ENCODE assay signal across 14 cellular contexts in the genomic region with DNA sequence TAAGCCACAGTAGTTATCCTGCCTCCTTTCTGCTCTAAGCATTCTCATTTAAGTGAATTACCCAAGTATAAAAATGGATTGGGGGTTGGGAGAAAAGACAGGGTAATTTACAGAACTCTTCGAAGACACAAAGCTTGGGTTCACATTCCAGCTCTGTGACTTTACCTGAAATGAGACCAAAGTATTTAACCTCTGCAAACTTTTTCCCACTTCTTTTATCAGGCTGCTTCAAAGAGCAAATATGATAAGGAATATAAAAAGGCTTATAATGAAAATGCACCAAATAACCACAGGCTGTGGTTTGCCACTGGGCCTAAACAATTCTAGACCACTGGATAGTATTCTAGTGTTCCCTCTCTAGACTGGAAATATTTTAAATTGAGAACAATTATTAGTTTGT.
DNase-seq lines count a peak whose midpoint lies in the region; ATAC-seq, FAIRE-seq and TF ChIP-seq lines count a peak whose summit lies in the region.
"Had no signal": no experiment of that assay in that cellular context is flagged by ENCODE, and none has a peak within 500 bp of the region (broad histone marks: within the 10 kb centered on the region; RNA-seq: fewer than 3 reads in every experiment).

No MANE protein-coding gene starts in this region.

- H3F3A ChIP-seq in GM23248 (ENCODE audit: insufficient read depth), result peaks cover 29% of the 10 kb centered on the region; the same call in 1 of the 2 replicates

- H3K9me3 ChIP-seq in GM23248 (ENCODE audit: low read depth) (no peaks in the 10 kb centered on the region), ascending aorta (no peaks in the 10 kb centered on the region), left lung (no peaks in the 10 kb centered on the region), small intestine (ENCODE audit: control insufficient read depth, low read depth) (no peaks in the 10 kb centered on the region), transverse colon (no peaks in the 10 kb centered on the region)

- H3K9me2 ChIP-seq in GM23248 (ENCODE audit: insufficient read depth), result no peaks in the 10 kb centered on the region

- H3K4me1 ChIP-seq in GM23248 (ENCODE audit: insufficient read depth) (peaks cover 61% of the 10 kb centered on the region), ascending aorta (peaks cover 3 to 50% of the 10 kb centered on the region in 2 donors), left lung (peaks cover 8 to 11% of the 10 kb centered on the region in 2 donors), small intestine (ENCODE audit: control insufficient read depth in 2 of 2, insufficient read depth in 1 of 2, low read depth in 1 of 2, low read length in 1 of 2) (peaks cover 0 to 4% of the 10 kb centered on the region in 2 donors), transverse colon (peaks cover 0 to 33% (median 12%) of the 10 kb centered on the region in 4 donors)

- no peak for TF ChIP-seq EP300 in transverse colon (IDR thresholded peaks at IDR 0.05; ENCODE audit: low read depth)

- no peaks in the 10 kb centered on the region for H3K4me1 Mint-ChIP-seq in CD14-positive monocyte
- no peaks in the 10 kb centered on the region for H3K4me1 Mint-ChIP-seq in natural killer cell
- H3K4me1 Mint-ChIP-seq: immature natural killer cell had no signal

- H3K27me3 ChIP-seq in GM23248 (replicated peaks; ENCODE audit: insufficient read depth) (no peaks in the 10 kb centered on the region), ascending aorta (no peaks in the 10 kb centered on the region), left lung (peaks cover 0 to 11% of the 10 kb centered on the region in 2 donors), small intestine (ENCODE audit: control insufficient read depth in 2 of 2, insufficient read depth in 2 of 2, low read length in 2 of 2) (no peaks in the 10 kb centered on the region), transverse colon (no peaks in the 10 kb centered on the region)

- 84 to 90% methylated on average over 1 of the region's 1 CpG for WGBS in GM23248 (ENCODE audit: low coverage in 1 of 2, low lambda C conversion rate in 2 of 2, missing lambda C conversion rate in 2 of 2), 2 experiments
- WGBS in small intestine, 3 donors, result 24 to 51% (median 30%) methylated on average over 1 of the region's 1 CpG
- WGBS in transverse colon (ENCODE audit: low coverage in 1 of 2), 2 donors, result 56 to 57% methylated on average over 1 of the region's 1 CpG

- H3K36me3 ChIP-seq in GM23248 (ENCODE audit: low read depth) (peaks cover 35% of the 10 kb centered on the region; the same call in 1 of the 2 replicates), ascending aorta (no peaks in the 10 kb centered on the region), left lung (no peaks in the 10 kb centered on the region), small intestine (ENCODE audit: control insufficient read depth in 2 of 2, insufficient read depth in 2 of 2, low read length in 2 of 2) (peaks cover 0 to 2% of the 10 kb centered on the region in 2 donors), transverse colon (no peaks in the 10 kb centered on the region)

- TF ChIP-seq POLR2A in transverse colon (IDR thresholded peaks at IDR 0.05), result no peak

- no peak overlapping the region for H3K4me3 ChIP-seq in GM23248
- peak overlapping the region; percentile 13 to 57 for H3K4me3 ChIP-seq in ascending aorta
- H3K4me3 ChIP-seq in left lung, result no peak overlapping the region
- H3K4me3 ChIP-seq in small intestine (ENCODE audit: low read depth in 1 of 2, low read length in 2 of 2), result no peak overlapping the region
- H3K4me3 ChIP-seq in transverse colon, result no peak overlapping the region
- H3K4me3 ChIP-seq: GM23338 had no signal

- H3K27ac Mint-ChIP-seq in CD14-positive monocyte, result no peak overlapping the region
- no peak overlapping the region for H3K27ac Mint-ChIP-seq in natural killer cell
- H3K27ac Mint-ChIP-seq: GM23338; immature natural killer cell; T-helper 1 cell treated with Interleukin-12 subunit alpha and Interleukin-12 subunit beta and Interleukin-4 antibody, amounts not matched to agents 30 μg/mL and 1 μg/mL, for 36 hours had no signal

- H3K27me3 Mint-ChIP-seq in CD14-positive monocyte (ENCODE audit: low read depth in 3 of 3), result peaks cover 2 to 9% (median 4%) of the 10 kb centered on the region in 3 donors
- H3K27me3 Mint-ChIP-seq in natural killer cell (ENCODE audit: low read depth in 2 of 2), result peaks cover 5 to 47% of the 10 kb centered on the region in 2 donors

- in situ Hi-C loops in GM23248 (cut with MboI), result no loop called here
- in situ Hi-C loops in transverse colon (cut with MboI; ENCODE audit: low pct_ligation_motif_present in 1 of 4, low pct_unique_long_range_greater_than_20kb in 1 of 4, low sequenced_read_pairs in 3 of 4), result no loop called here

- H3K27ac ChIP-seq in GM23248, result no peak overlapping the region
- peak overlapping the region; percentile 73 to 80 for H3K27ac ChIP-seq in ascending aorta
- H3K27ac ChIP-seq in left lung, result peak overlapping the region; percentile 18 to 73
- no peak overlapping the region for H3K27ac ChIP-seq in small intestine (ENCODE audit: low read depth in 1 of 2, low read length in 1 of 2)
- peak overlapping the region in 1 of 4 donors; percentile 26 for H3K27ac ChIP-seq in transverse colon

- FAIRE-seq in small intestine (lab: Jason Lieb, UNC), result no peak
- FAIRE-seq: frontal cortex had no signal

- no peak overlapping the region for H3K9ac ChIP-seq in GM23248

- H3K79me2 ChIP-seq in GM23248 (ENCODE audit: insufficient read depth), result peaks cover 98% of the 10 kb centered on the region

- ATAC-seq in left lung (no peak), HG02642 (IDR thresholded peaks at IDR 0.05; ENCODE audit: poor library complexity, unreplicated experiment) (no peak), natural killer cell (no peak)
- ATAC-seq: GM23338 had no signal

- peak overlapping the region; percentile 71 for H3K4me2 ChIP-seq in GM23248 (ENCODE audit: unreplicated experiment)
- H3K4me2 ChIP-seq: GM23338 had no signal

- H3K9me3 Mint-ChIP-seq in CD14-positive monocyte (no peaks in the 10 kb centered on the region), natural killer cell (no peaks in the 10 kb centered on the region)
- H3K9me3 Mint-ChIP-seq: GM23338; immature natural killer cell; T-helper 1 cell treated with Interleukin-12 subunit alpha and Interleukin-12 subunit beta and Interleukin-4 antibody, amounts not matched to agents 30 μg/mL and 1 μg/mL, for 36 hours had no signal

- H2AFZ ChIP-seq in GM23248, result no peak overlapping the region
- H2AFZ ChIP-seq: GM23338 had no signal

- TF ChIP-seq CTCF in ascending aorta (IDR thresholded peaks at IDR 0.05) (no peak), left lung (IDR thresholded peaks at IDR 0.05) (no peak), CD14-positive monocyte (IDR thresholded peaks at IDR 0.05) (no peak), transverse colon (IDR thresholded peaks at IDR 0.05) (no peak), natural killer cell (IDR thresholded peaks at IDR 0.05) (no peak)

- no peak for DNase-seq in GM23248
- DNase-seq in ascending aorta (ENCODE audit: low spot score in 2 of 2), result no peak
- no peak for DNase-seq in left lung
- peak; percentile 60 for DNase-seq in small intestine
- no peak for DNase-seq in CD14-positive monocyte (ENCODE audit: low spot score)
- no peak for DNase-seq in transverse colon
- no peak for DNase-seq in natural killer cell
- DNase-seq: activated naive CD4-positive, alpha-beta T cell; caudate nucleus; immature natural killer cell had no signal

- H3K36me3 Mint-ChIP-seq in CD14-positive monocyte, result no peaks in the 10 kb centered on the region
- no peaks in the 10 kb centered on the region for H3K36me3 Mint-ChIP-seq in natural killer cell
- H3K36me3 Mint-ChIP-seq: immature natural killer cell had no signal

- intact Hi-C loops in ascending aorta (cut with DNase I), result no loop called here
- intact Hi-C loops in left lung (cut with DNase I), result no loop called here
- intact Hi-C loops in CD14-positive monocyte (cut with micrococcal nuclease), result no loop called here
- intact Hi-C loops in transverse colon (cut with DNase I; ENCODE audit: low total_unique reads), result no loop called here
- intact Hi-C loops in natural killer cell (cut with micrococcal nuclease), result no loop called here

- H3K4me3 Mint-ChIP-seq in CD14-positive monocyte, result no peak overlapping the region
- H3K4me3 Mint-ChIP-seq in natural killer cell, result no peak overlapping the region
- H3K4me3 Mint-ChIP-seq: GM23338; immature natural killer cell; T-helper 1 cell treated with Interleukin-12 subunit alpha and Interleukin-12 subunit beta and Interleukin-4 antibody, amounts not matched to agents 30 μg/mL and 1 μg/mL, for 36 hours had no signal

- no peaks in the 10 kb centered on the region for H4K20me1 ChIP-seq in GM23248 (ENCODE audit: insufficient read depth)

Comparison
In these comparisons a context has a peak if more than half of its experiments do, and no peak if none do; other contexts are left out.
1. H3K27ac ChIP-seq: peak in ascending aorta (2 of 2) and left lung (2 of 2); none in GM23248 (single experiment) and small intestine (0 of 2).
2. H3K4me3 ChIP-seq: peak in ascending aorta (2 of 2); none in GM23248 (single experiment), left lung (0 of 2), small intestine (0 of 2) and transverse colon (0 of 4).